Comparison of ENCODE assay signal across 1 cellular context in genomic region chr12:132614029-132614428, GRCh38.
TF ChIP-seq lines count a peak whose summit lies in the region.

No MANE protein-coding gene starts in this region.

TF ChIP-seq in HepG2, 621 proteins besides CTCF, POLR2A, EP300 and RAD21 (continued from another document):
- no peak for TF ChIP-seq CAMTA2 (CRISPR knock-in tag; IDR thresholded peaks at IDR 0.05; ENCODE audit: borderline replicate concordance)
- peak; percentile 86 for TF ChIP-seq ZNF121 (CRISPR knock-in tag; IDR thresholded peaks at IDR 0.05)
